25 cellular contexts compared by ENCODE assay signal in genomic region chr13:113464476-113464875, GRCh38. TPM values are rescaled to one million over a fixed set of nuclear protein-coding genes. Genes with fewer than 3 reads are reported as not detected.
DNase-seq lines count a peak whose midpoint lies in the region; ATAC-seq, FAIRE-seq and TF ChIP-seq lines count a peak whose summit lies in the region.
"Had no signal": no experiment of that assay in that cellular context is flagged by ENCODE, and none has a peak within 500 bp of the region (broad histone marks: within the 10 kb centered on the region; RNA-seq: fewer than 3 reads in every experiment).

No MANE protein-coding gene starts in this region.

- TF ChIP-seq EP300 in H1 (IDR thresholded peaks at IDR 0.05; ENCODE audit: borderline replicate concordance in 1 of 2, low read depth in 2 of 2, low read length in 2 of 2): no peak

- no peak for TF ChIP-seq CTCF in H1 (IDR thresholded peaks at IDR 0.05; ENCODE audit: control extremely low read depth in 1 of 3, insufficient read depth in 1 of 3, low read depth in 1 of 3, low read length in 3 of 3)
- TF ChIP-seq CTCF in MCF 10A (IDR thresholded peaks at IDR 0.05; ENCODE audit: unreplicated experiment): no peak

- H3K79me1 ChIP-seq in H1 (ENCODE audit: low read depth, low read length) (peaks cover 3% of the 10 kb centered on the region), trophoblast cell (ENCODE audit: low read length) (peaks cover 6% of the 10 kb centered on the region)

- intact Hi-C loops in MCF 10A (cut with micrococcal nuclease): no loop called here

- ATAC-seq in T-helper 17 cell: no peak
- ATAC-seq: A549; CD8-positive, alpha-beta T cell had no signal

- H3K27me3 Mint-ChIP-seq in T-helper 17 cell (no peaks in the 10 kb centered on the region), MCF 10A (ENCODE audit: insufficient read depth, unreplicated experiment) (no peaks in the 10 kb centered on the region)
- no peaks in the 10 kb centered on the region for H3K27me3 Mint-ChIP-seq in activated CD4-positive, alpha-beta T cell treated with anti-CD3 and anti-CD28 coated beads, Interleukin-2, amount 10 ng/mL, durations not matched to agents 7 days and 5 days

- no peak overlapping the region for H2BK12ac ChIP-seq in H1 (ENCODE audit: low read depth, low read length)
- no peak overlapping the region for H2BK12ac ChIP-seq in trophoblast cell (ENCODE audit: low read length)

- no peak for FAIRE-seq in H1 (lab: Jason Lieb, UNC)
- FAIRE-seq: A549 had no signal

- H2BK15ac ChIP-seq in H1 (ENCODE audit: low read length): no peak overlapping the region

- H4K8ac ChIP-seq in H1 (ENCODE audit: extremely low read depth, insufficient read depth, low read length) (peak overlapping the region; percentile 71), trophoblast cell (ENCODE audit: low read depth, low read length) (no peak overlapping the region)

- H3K36me3 Mint-ChIP-seq in T-helper 17 cell (ENCODE audit: low read depth) (peaks cover 3% of the 10 kb centered on the region), MCF 10A (ENCODE audit: insufficient read depth, unreplicated experiment) (peaks cover 66% of the 10 kb centered on the region)
- H3K36me3 Mint-ChIP-seq in activated CD4-positive, alpha-beta T cell treated with anti-CD3 and anti-CD28 coated beads, Interleukin-2, amount 10 ng/mL, durations not matched to agents 7 days and 5 days (ENCODE audit: low read depth): peaks cover 9% of the 10 kb centered on the region

- H3K23ac ChIP-seq in H1 (ENCODE audit: insufficient read length): no peak overlapping the region
- no peak overlapping the region for H3K23ac ChIP-seq in trophoblast cell (ENCODE audit: low read length)

- CTCF ChIA-PET in H1 (lab: Charles Lee; ENCODE audit: partially characterized antibody): interaction anchor here (1.2 to 1.5 kb wide), 3 partner anchors 13 to 98 kb away, joined by 3 to 7 read pairs (median 5); no protein-coding TSS in a partner anchor
- CTCF ChIA-PET in MCF 10A (lab: Yijun Ruan, JAX): no interaction called here
- CTCF ChIA-PET in activated CD4-positive, alpha-beta T cell treated with anti-CD3 and anti-CD28 coated beads, Interleukin-2, amount 10 ng/mL, durations not matched to agents 7 days and 5 days (lab: Charles Lee): no interaction called here

- H3K14ac ChIP-seq in H1 (ENCODE audit: insufficient read length) (no peak overlapping the region), trophoblast cell (ENCODE audit: low read length) (no peak overlapping the region)

- WGBS in H1 (ENCODE audit: extremely low coverage in 1 of 2, insufficient coverage in 1 of 2, insufficient read length in 1 of 2, insufficient replicate concordance in 2 of 2, low coverage in 1 of 2, low lambda C conversion rate in 2 of 2, missing lambda C conversion rate in 1 of 2), 2 experiments: 93% methylated on average over 16 of the region's 16 CpGs; no CpG with 5 or more reads in 1 of the 2 experiments
- WGBS in trophoblast cell (ENCODE audit: extremely low coverage, insufficient coverage, insufficient read length): no CpG with 5 or more reads among the region's 16 CpGs

- H3K4me3 Mint-ChIP-seq in T-helper 17 cell (no peak overlapping the region), MCF 10A (ENCODE audit: unreplicated experiment) (no peak overlapping the region)
- H3K4me3 Mint-ChIP-seq in activated CD4-positive, alpha-beta T cell treated with anti-CD3 and anti-CD28 coated beads, Interleukin-2, amount 10 ng/mL, durations not matched to agents 7 days and 5 days: no peak overlapping the region
- H3K4me3 Mint-ChIP-seq: CD8-positive, alpha-beta T cell had no signal

- no peaks in the 10 kb centered on the region for H3K23me2 ChIP-seq in H1 (ENCODE audit: low read depth, low read length)

- no peak overlapping the region for H4K12ac ChIP-seq in trophoblast cell (ENCODE audit: low read depth, low read length)

- H3K36me3 ChIP-seq in BLaER1 (peaks cover 59% of the 10 kb centered on the region), H1 (ENCODE audit: control insufficient read depth in 2 of 4, insufficient read depth in 4 of 4, low read length in 3 of 4) (peaks cover 6 to 65% (median 23%) of the 10 kb centered on the region in 4 experiments; a peak in 7 of 8 replicates), trophoblast cell (ENCODE audit: control insufficient read depth in 1 of 2, insufficient read depth in 2 of 2, low read length in 2 of 2) (peaks cover 23 to 29% of the 10 kb centered on the region in 2 experiments)

- H3K27ac Mint-ChIP-seq in T-helper 17 cell (peak overlapping the region; percentile 82), MCF 10A (ENCODE audit: low read depth, unreplicated experiment) (no peak overlapping the region)
- no peak overlapping the region for H3K27ac Mint-ChIP-seq in activated CD4-positive, alpha-beta T cell treated with anti-CD3 and anti-CD28 coated beads, Interleukin-2, amount 10 ng/mL, durations not matched to agents 7 days and 5 days

- no peak overlapping the region for H4K5ac ChIP-seq in H1 (ENCODE audit: insufficient read length, low read depth, low read length)

- no peaks in the 10 kb centered on the region for H3K9me3 Mint-ChIP-seq in MCF 10A (ENCODE audit: unreplicated experiment)
- no peaks in the 10 kb centered on the region for H3K9me3 Mint-ChIP-seq in activated CD4-positive, alpha-beta T cell treated with anti-CD3 and anti-CD28 coated beads, Interleukin-2, amount 10 ng/mL, durations not matched to agents 7 days and 5 days
- H3K9me3 Mint-ChIP-seq: CD8-positive, alpha-beta T cell had no signal

- H3K4me2 ChIP-seq in BLaER1 (no peak overlapping the region), H1 (ENCODE audit: insufficient read depth in 1 of 2, low read depth in 2 of 2, low read length in 2 of 2) (no peak overlapping the region), trophoblast cell (ENCODE audit: low read length) (no peak overlapping the region)
- H3K4me2 ChIP-seq: A549 had no signal

- H4K91ac ChIP-seq in H1 (replicated peaks; ENCODE audit: insufficient read length, low read length): no peak overlapping the region
- H4K91ac ChIP-seq in trophoblast cell (ENCODE audit: low read depth, low read length): no peak overlapping the region

- no TSS peak for BruUV-seq in MCF 10A (replicated peaks; lab: Mats Ljungman, UMichigan)

- H2BK5ac ChIP-seq in H1 (ENCODE audit: low read depth, low read length) (no peak overlapping the region), trophoblast cell (ENCODE audit: low read depth, low read length, poor library complexity) (no peak overlapping the region)

- no peak overlapping the region for H3K56ac ChIP-seq in H1 (replicated peaks; ENCODE audit: insufficient read length, low read depth, low read length)

- in situ Hi-C loops in G401 (cut with HindIII; ENCODE audit: low sequenced_read_pairs): no loop called here

- H3K4me1 Mint-ChIP-seq in T-helper 17 cell: peaks cover 8% of the 10 kb centered on the region
- peaks cover 6% of the 10 kb centered on the region for H3K4me1 Mint-ChIP-seq in MCF 10A (ENCODE audit: insufficient read depth, unreplicated experiment)
- H3K4me1 Mint-ChIP-seq in activated CD4-positive, alpha-beta T cell treated with anti-CD3 and anti-CD28 coated beads, Interleukin-2, amount 10 ng/mL, durations not matched to agents 7 days and 5 days: peaks cover 6% of the 10 kb centered on the region

- H2BK120ac ChIP-seq in H1 (replicated peaks; ENCODE audit: low read depth, low read length) (no peak overlapping the region), trophoblast cell (ENCODE audit: insufficient read depth, low read length, poor library complexity) (no peak overlapping the region)

- H3K18ac ChIP-seq in H1 (ENCODE audit: extremely low read depth, low read length): no peak overlapping the region
- H3K18ac ChIP-seq in trophoblast cell (ENCODE audit: low read length): peak overlapping the region; percentile 68

- H2AK5ac ChIP-seq in H1 (ENCODE audit: low read depth, low read length) (no peak overlapping the region), trophoblast cell (ENCODE audit: low read length) (no peak overlapping the region)

- H3K4ac ChIP-seq in H1 (replicated peaks; ENCODE audit: insufficient read length, low read depth, low read length): no peak overlapping the region
- H3K4ac ChIP-seq in trophoblast cell (ENCODE audit: low read depth, low read length): no peak overlapping the region

- DNase-seq in T-helper 17 cell (no peak), H1 (ENCODE audit: low read depth in 1 of 2, low spot score in 2 of 2) (no peak), trophoblast cell (no peak), G401 (ENCODE audit: low spot score) (no peak), MCF 10A (ENCODE audit: unreplicated experiment) (no peak)
- DNase-seq in activated CD4-positive, alpha-beta T cell treated with anti-CD3 and anti-CD28 coated beads, Interleukin-2, amount 10 ng/mL, durations not matched to agents 7 days and 5 days: no peak
- DNase-seq: AML-193; Caco-2; CD8-positive, alpha-beta T cell; DMS 273 treated with DMSO at 0.1 percent for 48 hours; DMS79 treated with DMSO at 0.1 percent for 48 hours; H7; Karpas-422; MV-4-11; NCI-H1105 treated with DMSO at 0.1 percent for 48 hours; NCI-H146; NCI-H1930; NCI-H446 treated with DMSO at 0.1 percent for 48 hours; NCI-H526 treated with DMSO at 0.1 percent for 48 hours; Right ventricle myocardium superior; RPMI8226 had no signal

- H2BK20ac ChIP-seq in H1 (ENCODE audit: low read length): no peak overlapping the region

- H3K27ac ChIP-seq in BLaER1 (no peak overlapping the region), H1 (ENCODE audit: low read depth, low read length) (no peak overlapping the region), trophoblast cell (ENCODE audit: low read depth, low read length) (no peak overlapping the region)
- H3K27ac ChIP-seq: A549, C4-2B, SJSA1 had no signal

- H3K4me3 ChIP-seq in BLaER1: no peak overlapping the region
- H3K4me3 ChIP-seq in H1 (ENCODE audit: extremely low read depth in 1 of 4, insufficient read depth in 2 of 4, low read depth in 3 of 4, low read length in 4 of 4): no peak overlapping the region
- peak overlapping the region; percentile 43 for H3K4me3 ChIP-seq in trophoblast cell (ENCODE audit: low read depth, low read length)
- H3K4me3 ChIP-seq: A549, SJSA1 had no signal

- 0 out of 2 replicates have a peak overlapping the region, but pooled peaks have one; percentile 31 for H3K9ac ChIP-seq in BLaER1
- H3K9ac ChIP-seq in H1 (replicated peaks in 1 of 4; ENCODE audit: extremely low read depth in 1 of 4, low read depth in 3 of 4, low read length in 3 of 4): no peak overlapping the region
- no peak overlapping the region for H3K9ac ChIP-seq in trophoblast cell (ENCODE audit: low read length)

- POLR2A ChIA-PET in H1 (lab: Charles Lee; ENCODE audit: partially characterized antibody): no interaction called here
- POLR2A ChIA-PET in MCF 10A (lab: Yijun Ruan, JAX): no interaction called here
- POLR2A ChIA-PET in activated CD4-positive, alpha-beta T cell treated with anti-CD3 and anti-CD28 coated beads, Interleukin-2, amount 10 ng/mL, durations not matched to agents 7 days and 5 days (lab: Charles Lee): no interaction called here

- no peak for TF ChIP-seq POLR2A in H1 (IDR thresholded peaks at IDR 0.05; ENCODE audit: control extremely low read depth in 1 of 2, low read depth in 2 of 2, low read length in 2 of 2)

- H2AFZ ChIP-seq in H1 (ENCODE audit: low read length) (no peak overlapping the region), trophoblast cell (ENCODE audit: insufficient read depth, low read length, poor library complexity) (no peak overlapping the region)

- TF ChIP-seq RAD21 in H1 (IDR thresholded peaks at IDR 0.05 in 1 of 2, conservative IDR thresholded peaks at IDR 0.05 in 1 of 2; ENCODE audit: low read depth in 2 of 2, low read length in 2 of 2): no peak

- no peaks in the 10 kb centered on the region for H3K27me3 ChIP-seq in BLaER1
- H3K27me3 ChIP-seq in H1 (replicated peaks in 1 of 4; ENCODE audit: control insufficient read depth in 3 of 4, extremely low read depth in 1 of 4, insufficient read depth in 3 of 4, low read length in 3 of 4): no peaks in the 10 kb centered on the region
- H3K27me3 ChIP-seq in trophoblast cell (ENCODE audit: insufficient read depth, low read length): no peaks in the 10 kb centered on the region
- H3K27me3 ChIP-seq: SJSA1 had no signal

- H3K79me2 ChIP-seq in H1 (ENCODE audit: control insufficient read depth in 1 of 2, insufficient read depth in 2 of 2, low read length in 2 of 2) (peaks cover 0 to 8% of the 10 kb centered on the region in 2 experiments; a peak in 1 of 4 replicates), trophoblast cell (ENCODE audit: control insufficient read depth, insufficient read depth, low read length, poor library complexity) (no peaks in the 10 kb centered on the region)

- H3K9me3 ChIP-seq in BLaER1 (no peaks in the 10 kb centered on the region), T-helper 17 cell (ENCODE audit: control insufficient read depth, low read length, poor library complexity, severe bottlenecking) (no peaks in the 10 kb centered on the region), H1 (ENCODE audit: insufficient read depth in 2 of 2, low read depth in 1 of 2, low read length in 1 of 2) (no peaks in the 10 kb centered on the region), trophoblast cell (ENCODE audit: insufficient read depth, low read depth, low read length) (no peaks in the 10 kb centered on the region)
- H3K9me3 ChIP-seq: A549, Caco-2, SJSA1 had no signal

- H3K4me1 ChIP-seq in BLaER1: peaks cover 17% of the 10 kb centered on the region
- peaks cover 0 to 14% (median 5%) of the 10 kb centered on the region in 4 experiments; a peak in 6 of 7 replicates for H3K4me1 ChIP-seq in H1 (replicated peaks in 1 of 4; ENCODE audit: control insufficient read depth in 3 of 4, insufficient read depth in 4 of 4, low read length in 3 of 4)
- H3K4me1 ChIP-seq in trophoblast cell (ENCODE audit: control insufficient read depth in 1 of 2, insufficient read depth in 2 of 2, low read length in 2 of 2): peaks cover 5 to 6% of the 10 kb centered on the region in 2 experiments
- H3K4me1 ChIP-seq: A549, SJSA1 had no signal

- H4K20me1 ChIP-seq in BLaER1: peaks cover 9% of the 10 kb centered on the region
- H4K20me1 ChIP-seq in H1 (replicated peaks in 1 of 2; ENCODE audit: control insufficient read depth in 1 of 2, insufficient read depth in 2 of 2, low read length in 2 of 2): peaks cover 0 to 7% of the 10 kb centered on the region in 2 experiments

RNA-seq across cellular contexts. Expression of gene ADPRHL1, which starts 11.2 kb away (rescaled TPM):
- total RNA-seq in T-helper 17 cell (under 1 TPM; 0.21 to 0.94 TPM), MCF 10A (2022) (2.6 and 4.3 TPM in 2 replicates)
- 1.7 and 2.0 TPM in 2 replicates for total RNA-seq in H1 (2021; fragmentation: NEBNext Ultra II Directional; extraction: Animal tissue kit (Norgen Biotek cat#: 25700))
- polyA plus RNA-seq in H1 (2011; rRNA removed): 0.74 and 1.3 TPM in 2 replicates
- 1.0 TPM for polyA plus RNA-seq in H1 (2011; cell fraction: cytosol; rRNA removed)
- 1.5 TPM for polyA plus RNA-seq in H1 (2011; cell fraction: nucleus; rRNA removed)
- polyA plus RNA-seq in H1 (2012, experiment 1 of 2): 0.77 to 1.4 TPM (median 1.2 TPM) in 4 replicates
- 0.49 TPM for polyA plus RNA-seq in H1 (2012, experiment 2 of 2)
- polyA plus RNA-seq in H1 (2013, experiment 1 of 2): 0.75 TPM
- polyA plus RNA-seq in H1 (2013, experiment 2 of 2): 0.52 TPM
- polyA minus RNA-seq in H1 (2011; rRNA and poly(A)+ RNA removed): 0.34 and 0.76 TPM in 2 replicates
- polyA minus RNA-seq in H1 (2011; cell fraction: cytosol; rRNA and poly(A)+ RNA removed): not detected
- polyA minus RNA-seq in H1 (2011; cell fraction: nucleus; rRNA and poly(A)+ RNA removed): 1.6 TPM
- 1.4 TPM in 2 replicates for polyA plus RNA-seq in trophoblast cell (2013)
- 2.3 and 3.3 TPM in 2 replicates for total RNA-seq in G401 (2014; rRNA removed; shearing (Covaris generic))
- 1 to 10 TPM in 1 of 2 experiments, under 1 TPM in 1; 1.00 to 1.4 TPM for total RNA-seq in activated CD4-positive, alpha-beta T cell treated with anti-CD3 and anti-CD28 coated beads, Interleukin-2, amount 10 ng/mL, durations not matched to agents 7 days and 5 days

RNA-seq across cellular contexts. Expression of gene DCUN1D2, which starts 26.0 kb away (rescaled TPM):
- total RNA-seq in T-helper 17 cell (10 to 100 TPM; 12.8 to 15.2 TPM), MCF 10A (2022) (20.4 and 22.0 TPM in 2 replicates)
- 35.2 and 35.3 TPM in 2 replicates for total RNA-seq in H1 (2021; fragmentation: NEBNext Ultra II Directional; extraction: Animal tissue kit (Norgen Biotek cat#: 25700))
- polyA plus RNA-seq in H1 (2011; rRNA removed): 19.5 and 22.6 TPM in 2 replicates
- polyA plus RNA-seq in H1 (2011; cell fraction: cytosol; rRNA removed): 24.4 TPM
- polyA plus RNA-seq in H1 (2011; cell fraction: nucleus; rRNA removed): 30.3 TPM
- 20.2 to 29.9 TPM (median 25.7 TPM) in 4 replicates for polyA plus RNA-seq in H1 (2012, experiment 1 of 2)
- 7.8 TPM for polyA plus RNA-seq in H1 (2012, experiment 2 of 2)
- polyA plus RNA-seq in H1 (2013, experiment 1 of 2): 20.0 TPM
- polyA plus RNA-seq in H1 (2013, experiment 2 of 2): 19.6 TPM
- polyA minus RNA-seq in H1 (2011; rRNA and poly(A)+ RNA removed): 28.8 and 30.9 TPM in 2 replicates
- polyA minus RNA-seq in H1 (2011; cell fraction: cytosol; rRNA and poly(A)+ RNA removed): 8.8 TPM
- 25.0 TPM for polyA minus RNA-seq in H1 (2011; cell fraction: nucleus; rRNA and poly(A)+ RNA removed)
- 15.9 and 16.7 TPM in 2 replicates for polyA plus RNA-seq in trophoblast cell (2013)
- total RNA-seq in G401 (2014; rRNA removed; shearing (Covaris generic)): 6.3 and 12.7 TPM in 2 replicates
- 10 to 100 TPM; 13.9 to 20.3 TPM for total RNA-seq in activated CD4-positive, alpha-beta T cell treated with anti-CD3 and anti-CD28 coated beads, Interleukin-2, amount 10 ng/mL, durations not matched to agents 7 days and 5 days
